In genomic region chr4:40317921-40318658, GRCh38 we compare ENCODE assay signal across 1 cellular context.
TF ChIP-seq lines count a peak whose summit lies in the region.

No MANE protein-coding gene starts in this region.

TF ChIP-seq in HCT116, 20 proteins besides CTCF, POLR2A, EP300 and RAD21 (continued from another document):
- no peak for TF ChIP-seq ZBTB33 (IDR thresholded peaks at IDR 0.05; ENCODE audit: extremely low read depth, insufficient replicate concordance, low read length)
- TF ChIP-seq, protein P1, sequence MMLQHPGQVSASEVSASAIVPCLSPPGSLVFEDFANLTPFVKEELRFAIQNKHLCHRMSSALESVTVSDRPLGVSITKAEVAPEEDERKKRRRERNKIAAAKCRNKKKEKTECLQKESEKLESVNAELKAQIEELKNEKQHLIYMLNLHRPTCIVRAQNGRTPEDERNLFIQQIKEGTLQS (IDR thresholded peaks at IDR 0.05) = no peak
- TF ChIP-seq TCF7L2 (IDR thresholded peaks at IDR 0.05; ENCODE audit: borderline replicate concordance, extremely low read depth, insufficient read depth, insufficient read length) = no peak
- TF ChIP-seq SIN3A (IDR thresholded peaks at IDR 0.05; ENCODE audit: low read depth) = no peak
- TF ChIP-seq JUND (IDR thresholded peaks at IDR 0.05) = no peak
- TF ChIP-seq FOSL1 (IDR thresholded peaks at IDR 0.05; ENCODE audit: low read depth) = no peak
